Comparison of ENCODE assay signal across 8 cellular contexts in the genomic region with DNA sequence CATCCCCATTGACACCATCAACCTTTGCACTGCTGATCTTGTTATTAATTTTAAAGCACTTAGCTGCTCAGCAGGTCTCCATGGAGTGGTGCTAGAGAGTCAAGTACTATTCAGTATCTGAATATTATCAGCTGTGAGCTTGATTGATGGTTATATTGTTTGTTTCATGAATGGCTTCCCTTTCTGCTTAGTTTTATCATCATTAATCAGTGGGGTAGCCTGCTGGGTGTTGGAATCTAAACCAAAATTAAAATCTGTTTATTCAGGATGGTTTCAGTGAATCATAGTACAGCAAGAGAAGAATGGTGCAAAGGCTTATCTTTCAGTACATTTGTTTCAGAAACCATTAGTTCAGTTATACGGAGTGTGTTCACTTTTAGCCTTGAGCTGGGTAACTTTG. TPM values are rescaled to one million over a fixed set of nuclear protein-coding genes. Genes with fewer than 3 reads are reported as not detected.
DNase-seq lines count a peak whose midpoint lies in the region; ATAC-seq and TF ChIP-seq lines count a peak whose summit lies in the region.

No MANE protein-coding gene starts in this region.

- H3K4me3 Mint-ChIP-seq in CD4-positive, alpha-beta T cell = no peak overlapping the region
- H3K4me3 Mint-ChIP-seq in immature natural killer cell = no peak overlapping the region
- H3K4me3 Mint-ChIP-seq in natural killer cell treated with Interleukin-12 subunit alpha and Interleukin-12 subunit beta and Interleukin-15 and Interleukin-18, amount 100 ng/mL, for 72 hours = no peak overlapping the region

- no peak for DNase-seq in CD4-positive, alpha-beta T cell
- peak; percentile 55 for DNase-seq in RWPE1 (ENCODE audit: low spot score)
- peak; percentile 43 for DNase-seq in glomerular visceral epithelial cell (ENCODE audit: extremely low spot score)
- no peak for DNase-seq in NCI-H446 (lab: John Stamatoyannopoulos, UW)
- no peak for DNase-seq in immature natural killer cell
- no peak for DNase-seq in natural killer cell treated with Interleukin-12 subunit alpha and Interleukin-12 subunit beta and Interleukin-15 and Interleukin-18, amount 100 ng/mL, for 72 hours (ENCODE audit: low spot score)

- no peaks in the 10 kb centered on the region for H3K36me3 Mint-ChIP-seq in CD4-positive, alpha-beta T cell (ENCODE audit: low read depth)
- no peaks in the 10 kb centered on the region for H3K36me3 Mint-ChIP-seq in immature natural killer cell
- H3K36me3 Mint-ChIP-seq in natural killer cell treated with Interleukin-12 subunit alpha and Interleukin-12 subunit beta and Interleukin-15 and Interleukin-18, amount 100 ng/mL, for 72 hours = no peaks in the 10 kb centered on the region

- TF ChIP-seq CTCF in CD4-positive, alpha-beta T cell (IDR thresholded peaks at IDR 0.05) = peak; percentile 25
- TF ChIP-seq CTCF in RWPE1 (conservative IDR thresholded peaks at IDR 0.05; ENCODE audit: low read depth) = peak; percentile 64

- intact Hi-C loops in CD4-positive, alpha-beta T cell (cut with DNase I, micrococcal nuclease) = loop anchor here (2.0 to 5.0 kb wide), 3 partner anchors 258 to 629 kb away; no protein-coding TSS in a partner anchor

- POLR2A ChIA-PET in CD4-positive, alpha-beta T cell (lab: Charles Lee) = interaction anchor here (1.2 kb wide), 1 partner anchor 13 kb away, joined by 3 read pairs; no protein-coding TSS in a partner anchor
- POLR2A ChIA-PET in RWPE1 (lab: Yijun Ruan, JAX; ENCODE audit: low non-redundant PET) = no interaction called here

- CTCF ChIA-PET in CD4-positive, alpha-beta T cell (lab: Charles Lee) = interaction anchor here (1.1 to 1.3 kb wide), 4 partner anchors 15 to 259 kb away, joined by 3 to 19 read pairs (median 3); no protein-coding TSS in a partner anchor
- CTCF ChIA-PET in RWPE1 (lab: Yijun Ruan, JAX) = interaction anchor here (0.6 to 2.0 kb wide), 10 partner anchors 10 to 167 kb away, joined by 3 to 15 read pairs (median 4); no protein-coding TSS in a partner anchor

- peak; percentile 97 for TF ChIP-seq RAD21 in Ishikawa (IDR thresholded peaks at IDR 0.05; ENCODE audit: low read depth)

- no peaks in the 10 kb centered on the region for H3K9me3 Mint-ChIP-seq in CD4-positive, alpha-beta T cell
- H3K9me3 Mint-ChIP-seq in immature natural killer cell = no peaks in the 10 kb centered on the region
- no peaks in the 10 kb centered on the region for H3K9me3 Mint-ChIP-seq in natural killer cell treated with Interleukin-12 subunit alpha and Interleukin-12 subunit beta and Interleukin-15 and Interleukin-18, amount 100 ng/mL, for 72 hours

- H3K27ac Mint-ChIP-seq in CD4-positive, alpha-beta T cell = no peak overlapping the region
- no peak overlapping the region for H3K27ac Mint-ChIP-seq in immature natural killer cell
- H3K27ac Mint-ChIP-seq in natural killer cell treated with Interleukin-12 subunit alpha and Interleukin-12 subunit beta and Interleukin-15 and Interleukin-18, amount 100 ng/mL, for 72 hours = no peak overlapping the region

- H3K27me3 Mint-ChIP-seq in CD4-positive, alpha-beta T cell = no peaks in the 10 kb centered on the region
- H3K27me3 Mint-ChIP-seq in immature natural killer cell (ENCODE audit: low read depth in 3 of 3) = peaks cover 3 to 6% (median 4%) of the 10 kb centered on the region in 3 donors
- peaks cover 6 to 18% of the 10 kb centered on the region in 2 donors for H3K27me3 Mint-ChIP-seq in natural killer cell treated with Interleukin-12 subunit alpha and Interleukin-12 subunit beta and Interleukin-15 and Interleukin-18, amount 100 ng/mL, for 72 hours

- no peaks in the 10 kb centered on the region for H3K27me3 ChIP-seq in CD4-positive, alpha-beta T cell (ENCODE audit: control insufficient read depth, insufficient read depth, low read length)

- TF ChIP-seq EP300 in Ishikawa (IDR thresholded peaks at IDR 0.05; ENCODE audit: borderline replicate concordance) = peak; percentile 37; the same call in 1 of the 2 replicates

- ATAC-seq in CD4-positive, alpha-beta T cell (ENCODE audit: poor library complexity) = no peak
- ATAC-seq in GM19035 (IDR thresholded peaks at IDR 0.05; ENCODE audit: unreplicated experiment) = peak; percentile 74
- no peak for ATAC-seq in natural killer cell treated with Interleukin-12 subunit alpha and Interleukin-12 subunit beta and Interleukin-15 and Interleukin-18, amount 100 ng/mL, for 72 hours

- no peaks in the 10 kb centered on the region for H3K4me1 Mint-ChIP-seq in CD4-positive, alpha-beta T cell (ENCODE audit: low read depth)
- no peaks in the 10 kb centered on the region for H3K4me1 Mint-ChIP-seq in immature natural killer cell
- no peaks in the 10 kb centered on the region for H3K4me1 Mint-ChIP-seq in natural killer cell treated with Interleukin-12 subunit alpha and Interleukin-12 subunit beta and Interleukin-15 and Interleukin-18, amount 100 ng/mL, for 72 hours (ENCODE audit: low read depth in 2 of 2)

- no peak overlapping the region for H3K27ac ChIP-seq in CD4-positive, alpha-beta T cell (ENCODE audit: low read depth, low read length)
- H3K27ac ChIP-seq in RWPE1 = no peak overlapping the region

- H3K9me3 ChIP-seq in CD4-positive, alpha-beta T cell (ENCODE audit: control insufficient read depth, low read length) = no peaks in the 10 kb centered on the region

TF ChIP-seq in Ishikawa, 13 proteins besides CTCF, POLR2A, EP300 and RAD21:
- TF ChIP-seq NFIC (IDR thresholded peaks at IDR 0.05) (peak; percentile 66), CREB1 (IDR thresholded peaks at IDR 0.05; ENCODE audit: low read depth) (no peak), TCF12 (IDR thresholded peaks at IDR 0.05; ENCODE audit: low read depth) (peak; percentile 53; the same call in 1 of the 2 replicates), TEAD4 (IDR thresholded peaks at IDR 0.05) (no peak), FOXM1 (IDR thresholded peaks at IDR 0.05; ENCODE audit: borderline replicate concordance, low read depth) (peak; percentile 19; the same call in 1 of the 2 replicates), YY1 (IDR thresholded peaks at IDR 0.05; ENCODE audit: low read depth) (no peak)

RNA-seq across cellular contexts. Expression of gene SCEL, which starts 42.5 kb away (rescaled TPM):
- total RNA-seq in CD4-positive, alpha-beta T cell = not detected
- polyA plus RNA-seq in immature natural killer cell = not detected
- total RNA-seq in natural killer cell treated with Interleukin-12 subunit alpha and Interleukin-12 subunit beta and Interleukin-15 and Interleukin-18, amount 100 ng/mL, for 72 hours = not detected

Comparison
In these comparisons a context has a peak if more than half of its experiments do, and no peak if none do; other contexts are left out.
1. DNase-seq: peak in RWPE1 (single experiment) and glomerular visceral epithelial cell (single experiment); none in CD4-positive, alpha-beta T cell (0 of 10), NCI-H446 (0 of 2), immature natural killer cell (0 of 3) and natural killer cell treated with Interleukin-12 subunit alpha and Interleukin-12 subunit beta and Interleukin-15 and Interleukin-18, amount 100 ng/mL, for 72 hours (single experiment).